In the genomic region with DNA sequence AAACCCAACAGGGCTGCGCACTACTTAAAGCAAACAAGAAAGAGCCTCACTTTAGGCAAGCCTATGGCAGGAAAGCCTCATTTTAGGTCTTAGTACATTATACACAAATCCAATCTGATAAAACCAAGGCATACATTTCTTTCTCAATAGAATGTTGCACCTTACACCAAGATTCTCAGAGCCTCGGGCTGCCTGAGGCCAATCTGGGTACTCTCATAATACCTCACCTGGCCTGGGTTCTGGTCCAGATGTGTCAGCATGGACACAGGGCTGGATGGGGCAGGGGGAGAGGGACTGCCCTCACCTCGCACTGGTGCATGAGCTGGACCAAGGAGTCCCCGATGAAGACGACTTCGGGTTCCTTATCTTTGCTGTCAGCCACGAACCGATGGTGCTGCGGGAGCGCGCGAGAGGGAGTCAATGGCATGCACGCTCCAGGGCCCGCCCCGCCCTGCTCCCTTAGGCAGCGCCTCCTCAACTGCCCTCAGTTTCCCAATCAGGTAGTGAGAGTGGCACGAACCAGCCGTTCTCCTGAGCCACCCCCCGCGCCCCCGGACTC, we compare ENCODE assay signal across 8 cellular contexts. TPM values are rescaled to one million over a fixed set of nuclear protein-coding genes. Genes with fewer than 3 reads are reported as not detected.
DNase-seq lines count a peak whose midpoint lies in the region; FAIRE-seq and TF ChIP-seq lines count a peak whose summit lies in the region.

A gene with protein sequence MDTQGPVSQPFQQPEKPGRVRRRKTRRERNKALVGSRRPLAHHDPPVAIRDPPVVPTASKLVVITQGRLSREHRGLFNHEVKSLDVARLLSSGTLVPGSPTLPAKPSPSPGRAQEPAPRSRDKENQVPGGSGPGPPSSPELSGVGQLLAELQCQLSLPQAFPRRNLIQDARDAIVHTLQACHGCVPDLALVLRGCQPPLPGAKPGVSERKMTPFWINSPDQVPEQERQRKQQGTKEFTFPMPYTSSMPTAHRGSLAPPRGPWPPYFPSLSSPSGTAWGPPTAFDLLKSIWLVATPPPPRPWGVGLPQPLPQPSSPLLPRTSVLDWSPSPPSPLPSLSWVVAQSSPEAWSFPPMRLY (plus strand): TSS at position 487 of the 559 bp plus-strand sequence. CDS start 7,453 bp downstream, outside the sequence.

- H3K27ac Mint-ChIP-seq in IgD-negative memory B cell (peak within 1 kb of the TSS; percentile 41 to 86 (median 85)), astrocyte (ENCODE audit: unreplicated experiment) (no peak within 1 kb of the TSS)

- H2AFZ ChIP-seq in astrocyte (ENCODE audit: low read depth, low read length) = peak within 1 kb of the TSS; percentile 92
- peak within 1 kb of the TSS; percentile 92 for H2AFZ ChIP-seq in keratinocyte (ENCODE audit: control insufficient read depth, low read length)

- H3K27me3 Mint-ChIP-seq in IgD-negative memory B cell (no peaks in the 10 kb centered on the region), astrocyte (ENCODE audit: low read depth, unreplicated experiment) (no peaks in the 10 kb centered on the region)

- H3K4me1 Mint-ChIP-seq in IgD-negative memory B cell (peaks cover 6 to 15% (median 15%) of the 10 kb centered on the region in 3 donors), astrocyte (ENCODE audit: low read depth, unreplicated experiment) (peaks cover 3% of the 10 kb centered on the region)

- FAIRE-seq in astrocyte (lab: Jason Lieb, UNC) (no peak), keratinocyte (lab: Jason Lieb, UNC) (peak; percentile 34)

- H3K4me3 Mint-ChIP-seq in IgD-negative memory B cell = peak within 1 kb of the TSS; percentile 78 to 95 (median 88)
- peak within 1 kb of the TSS; percentile 89 for H3K4me3 Mint-ChIP-seq in astrocyte (ENCODE audit: unreplicated experiment)

- H3K79me2 ChIP-seq in astrocyte (ENCODE audit: insufficient read depth, low read length) (peaks cover 7% of the 10 kb centered on the region), keratinocyte (ENCODE audit: control insufficient read depth, insufficient read depth, low read length) (no peaks in the 10 kb centered on the region)

- H4K20me1 ChIP-seq in astrocyte (ENCODE audit: insufficient read depth, low read length) (peaks cover 2% of the 10 kb centered on the region), keratinocyte (ENCODE audit: control insufficient read depth, extremely low read depth, insufficient read depth, low read length) (no peaks in the 10 kb centered on the region)

- peaks cover 16% of the 10 kb centered on the region for H3K4me1 ChIP-seq in astrocyte (ENCODE audit: insufficient read depth, low read length)
- peaks cover 7% of the 10 kb centered on the region for H3K4me1 ChIP-seq in keratinocyte (ENCODE audit: control insufficient read depth, extremely low read depth, insufficient read depth, low read length)
- H3K4me1 ChIP-seq in stomach smooth muscle (ENCODE audit: control insufficient read depth, insufficient read depth, low read length) = peaks cover 18% of the 10 kb centered on the region

- H3K27ac ChIP-seq in astrocyte (ENCODE audit: low read depth, low read length) (peak within 1 kb of the TSS; percentile 57), keratinocyte (ENCODE audit: control insufficient read depth, insufficient read depth, low read length) (peak within 1 kb of the TSS; percentile 31), stomach smooth muscle (ENCODE audit: low read length) (no peak within 1 kb of the TSS)

- H3K27me3 ChIP-seq in astrocyte (ENCODE audit: insufficient read depth, low read length) (no peaks in the 10 kb centered on the region), keratinocyte (ENCODE audit: control insufficient read depth, extremely low read depth, insufficient read depth, low read length) (no peaks in the 10 kb centered on the region), stomach smooth muscle (ENCODE audit: control insufficient read depth in 1 of 2, insufficient read depth in 2 of 2, low read length in 2 of 2) (no peaks in the 10 kb centered on the region)

- peak within 1 kb of the TSS; percentile 82 for H3K9ac ChIP-seq in astrocyte (ENCODE audit: low read length)
- peak within 1 kb of the TSS; percentile 71 for H3K9ac ChIP-seq in keratinocyte (ENCODE audit: control insufficient read depth, extremely low read depth, insufficient read depth, low read length)
- H3K9ac ChIP-seq in stomach smooth muscle (ENCODE audit: low read length in 2 of 2) = peak within 1 kb of the TSS; percentile 54 to 58

- DNase-seq in NCI-H748 (lab: John Stamatoyannopoulos, UW; ENCODE audit: unreplicated experiment) (peak; percentile 61), NCI-H748 treated with DMSO at 0.1 percent for 48 hours (lab: John Stamatoyannopoulos, UW) (no peak), astrocyte (ENCODE audit: low read depth) (no peak), keratinocyte (ENCODE audit: low read depth, low spot score) (no peak), EL (no peak), SW 1271 (lab: John Stamatoyannopoulos, UW) (no peak)

- dilution Hi-C loops in keratinocyte (cut with MboI; ENCODE audit: extremely low pct_ligation_motif_present, low sequenced_read_pairs) = no loop called here

- H3K9me3 Mint-ChIP-seq in IgD-negative memory B cell = no peaks in the 10 kb centered on the region
- H3K9me3 Mint-ChIP-seq in astrocyte (ENCODE audit: unreplicated experiment) = no peaks in the 10 kb centered on the region

- TF ChIP-seq CTCF in astrocyte (IDR thresholded peaks at IDR 0.05; ENCODE audit: insufficient read depth, low read depth, low read length) (no peak), keratinocyte (optimal IDR thresholded peaks at IDR 0.05 in 1 of 3, IDR thresholded peaks at IDR 0.05 in 1 of 3, conservative IDR thresholded peaks at IDR 0.05 in 1 of 3; ENCODE audit: extremely low read depth in 1 of 3, insufficient read depth in 2 of 3, low read length in 3 of 3) (no peak)

- peak within 1 kb of the TSS; percentile 95 for H3K4me2 ChIP-seq in astrocyte (ENCODE audit: low read length)
- H3K4me2 ChIP-seq in keratinocyte (ENCODE audit: control insufficient read depth, extremely low read depth, insufficient read depth, low read depth, low read length) = peak within 1 kb of the TSS; percentile 81

- H3K36me3 ChIP-seq in astrocyte (ENCODE audit: insufficient read depth, low read length) = peaks cover 4% of the 10 kb centered on the region
- peaks cover 5 to 8% of the 10 kb centered on the region in 2 experiments for H3K36me3 ChIP-seq in keratinocyte (ENCODE audit: control insufficient read depth in 2 of 2, extremely low read depth in 1 of 2, insufficient read depth in 2 of 2, low read length in 2 of 2)
- no peaks in the 10 kb centered on the region for H3K36me3 ChIP-seq in stomach smooth muscle (ENCODE audit: control insufficient read depth in 2 of 2, insufficient read depth in 2 of 2, low read length in 2 of 2)

- H3K4me3 ChIP-seq in astrocyte (ENCODE audit: insufficient read depth, low read depth, low read length) (peak within 1 kb of the TSS; percentile 82), keratinocyte (ENCODE audit: control insufficient read depth in 2 of 3, extremely low read depth in 1 of 3, insufficient read depth in 2 of 3, low read depth in 1 of 3, low read length in 3 of 3) (peak within 1 kb of the TSS; percentile 55 to 89 (median 82)), stomach smooth muscle (ENCODE audit: low read length in 2 of 2) (peak within 1 kb of the TSS; percentile 62 to 82)

- H3K9me3 ChIP-seq in astrocyte (ENCODE audit: insufficient read depth, low read depth, low read length) (no peaks in the 10 kb centered on the region), keratinocyte (ENCODE audit: control insufficient read depth, low read depth, low read length) (no peaks in the 10 kb centered on the region), stomach smooth muscle (ENCODE audit: control insufficient read depth in 2 of 2, low read length in 2 of 2) (no peaks in the 10 kb centered on the region)

- H3K36me3 Mint-ChIP-seq in IgD-negative memory B cell = peaks cover 3% of the 10 kb centered on the region
- peaks cover 7% of the 10 kb centered on the region for H3K36me3 Mint-ChIP-seq in astrocyte (ENCODE audit: low read depth, unreplicated experiment)

- H3K9me1 ChIP-seq in keratinocyte (ENCODE audit: control insufficient read depth, extremely low read depth, insufficient read depth, low read length) = no peaks in the 10 kb centered on the region

RNA-seq across cellular contexts. Expression of the gene that starts here (rescaled TPM):
- polyA plus RNA-seq in IgD-negative memory B cell (0.55 TPM), keratinocyte (0.25 to 0.88 TPM (median 0.35 TPM) in 3 replicates)
- total RNA-seq in astrocyte = 1.3 and 1.4 TPM in 2 replicates
- 0.37 TPM for polyA plus RNA-seq in keratinocyte (2011; ENCODE audit: low read depth)
- polyA plus RNA-seq in keratinocyte (2011; cell fraction: cytosol; rRNA removed) = 0.49 and 1.2 TPM in 2 replicates
- 0.53 and 1.0 TPM in 2 replicates for polyA plus RNA-seq in keratinocyte (2011; cell fraction: nucleus; rRNA removed)
- 0.45 and 1.4 TPM in 2 replicates for polyA plus RNA-seq in keratinocyte (2012; ENCODE audit: low replicate concordance)
- polyA minus RNA-seq in keratinocyte = 0.16 to 3.1 TPM (median 0.33 TPM) in 3 replicates
- polyA minus RNA-seq in keratinocyte (2011; cell fraction: cytosol; rRNA and poly(A)+ RNA removed) = 3.1 TPM
- polyA minus RNA-seq in keratinocyte (2011; cell fraction: nucleus; rRNA and poly(A)+ RNA removed) = 0.42 and 0.93 TPM in 2 replicates
